ENCODE assay signal across 9 cellular contexts in genomic region chr4:7066493-7066892, GRCh38. TPM values are rescaled to one million over a fixed set of nuclear protein-coding genes. Genes with fewer than 3 reads are reported as not detected.
DNase-seq lines count a peak whose midpoint lies in the region; ATAC-seq and TF ChIP-seq lines count a peak whose summit lies in the region.
"Had no signal": no experiment of that assay in that cellular context is flagged by ENCODE, and none has a peak within 500 bp of the region (broad histone marks: within the 10 kb centered on the region; RNA-seq: fewer than 3 reads in every experiment).

No MANE protein-coding gene starts in this region.

- H3K4me1 ChIP-seq in DOHH2 (ENCODE audit: control insufficient read depth, low read length) (peaks cover 29% of the 10 kb centered on the region), OCI-LY3 (ENCODE audit: low read length) (peaks cover 17% of the 10 kb centered on the region), parathyroid adenoma (no peaks in the 10 kb centered on the region)

- peaks cover 5% of the 10 kb centered on the region for H3K27me3 Mint-ChIP-seq in endothelial cell (ENCODE audit: unreplicated experiment)

- H3K4me3 ChIP-seq in DOHH2 (ENCODE audit: low read length) (peak overlapping the region; percentile 84), OCI-LY3 (ENCODE audit: low read length) (peak overlapping the region; percentile 93), parathyroid adenoma (ENCODE audit: low read depth, low read length) (peak overlapping the region; percentile 86)

- no peaks in the 10 kb centered on the region for H3K9me3 ChIP-seq in DOHH2 (ENCODE audit: control insufficient read depth, insufficient read depth, low read length)
- no peaks in the 10 kb centered on the region for H3K9me3 ChIP-seq in OCI-LY3 (ENCODE audit: insufficient read depth, low read length)
- no peaks in the 10 kb centered on the region for H3K9me3 ChIP-seq in parathyroid adenoma (ENCODE audit: control insufficient read depth, low read length)

- no peak for TF ChIP-seq CTCF in DOHH2 (IDR thresholded peaks at IDR 0.05; ENCODE audit: low read depth, low read length, poor library complexity, severe bottlenecking)
- no peak for TF ChIP-seq CTCF in OCI-LY3 (IDR thresholded peaks at IDR 0.05; ENCODE audit: low read depth, low read length)
- TF ChIP-seq CTCF in endothelial cell (IDR thresholded peaks at IDR 0.05; ENCODE audit: unreplicated experiment), result no peak
- no peak for TF ChIP-seq CTCF in parathyroid adenoma (IDR thresholded peaks at IDR 0.05)

- H3K4me1 Mint-ChIP-seq in endothelial cell (ENCODE audit: unreplicated experiment), result peaks cover 16% of the 10 kb centered on the region

- H2AFZ ChIP-seq in OCI-LY3 (ENCODE audit: low read depth, low read length) (no peak overlapping the region), parathyroid adenoma (no peak overlapping the region)

- H3F3A ChIP-seq in DOHH2 (ENCODE audit: control insufficient read depth, insufficient read depth), result no peaks in the 10 kb centered on the region

- ATAC-seq in HG03095 (IDR thresholded peaks at IDR 0.05; ENCODE audit: unreplicated experiment), result no peak
- no peak for ATAC-seq in HG03039 (IDR thresholded peaks at IDR 0.05; ENCODE audit: unreplicated experiment)

- no peaks in the 10 kb centered on the region for H3K9me3 Mint-ChIP-seq in endothelial cell (ENCODE audit: unreplicated experiment)

- peaks cover 57% of the 10 kb centered on the region for H3K36me3 ChIP-seq in DOHH2 (ENCODE audit: control insufficient read depth, low read length)
- H3K36me3 ChIP-seq in OCI-LY3 (replicated peaks; ENCODE audit: low read depth, low read length), result peaks cover 41% of the 10 kb centered on the region
- no peaks in the 10 kb centered on the region for H3K36me3 ChIP-seq in parathyroid adenoma (ENCODE audit: control insufficient read depth, insufficient read depth, low read length)

- H3K27me3 ChIP-seq in DOHH2 (ENCODE audit: control insufficient read depth, low read length), result no peaks in the 10 kb centered on the region
- peaks cover 2% of the 10 kb centered on the region; the same call in 1 of the 2 replicates for H3K27me3 ChIP-seq in OCI-LY3 (ENCODE audit: low read depth, low read length)
- H3K27me3 ChIP-seq in parathyroid adenoma (ENCODE audit: control insufficient read depth, insufficient read depth, low read length), result no peaks in the 10 kb centered on the region

- H3K27ac ChIP-seq in DOHH2 (ENCODE audit: low read depth, low read length) (no peak overlapping the region), OCI-LY3 (ENCODE audit: low read length) (no peak overlapping the region), parathyroid adenoma (no peak overlapping the region)

- H3K36me3 Mint-ChIP-seq in endothelial cell (ENCODE audit: low read depth, unreplicated experiment), result peaks cover 16% of the 10 kb centered on the region

- no peak overlapping the region for H3K27ac Mint-ChIP-seq in endothelial cell (ENCODE audit: unreplicated experiment)

- peak overlapping the region; percentile 94 for H3K4me3 Mint-ChIP-seq in endothelial cell (ENCODE audit: unreplicated experiment)

- H4K20me1 ChIP-seq in DOHH2 (ENCODE audit: control insufficient read depth, insufficient read depth, low read depth, low read length) (peaks cover 28% of the 10 kb centered on the region), OCI-LY3 (ENCODE audit: insufficient read depth, low read length) (peaks cover 33% of the 10 kb centered on the region)

- H3K79me2 ChIP-seq in DOHH2 (ENCODE audit: control insufficient read depth, low read length) (peaks cover 64% of the 10 kb centered on the region), OCI-LY3 (ENCODE audit: low read length) (peaks cover 50% of the 10 kb centered on the region), parathyroid adenoma (peaks cover 12% of the 10 kb centered on the region)

- no peaks in the 10 kb centered on the region for H3K9me2 ChIP-seq in DOHH2 (replicated peaks; ENCODE audit: control insufficient read depth, low read length)

- H3K9ac ChIP-seq in OCI-LY3 (ENCODE audit: low read length) (peak overlapping the region; percentile 89), parathyroid adenoma (no peak overlapping the region)

- DNase-seq in endothelial cell (ENCODE audit: low spot score) (no peak), AG20443 (ENCODE audit: low spot score) (no peak), HT-29 (ENCODE audit: low spot score) (no peak)
- DNase-seq: effector CD4-positive, alpha-beta T cell had no signal

- H3K4me2 ChIP-seq in DOHH2 (ENCODE audit: low read length) (peak overlapping the region; percentile 81), OCI-LY3 (ENCODE audit: low read length) (peak overlapping the region; percentile 93), parathyroid adenoma (ENCODE audit: low read length) (peak overlapping the region; percentile 74)

RNA-seq across cellular contexts. Expression of gene GRPEL1, which starts 1.4 kb away (rescaled TPM):
- total RNA-seq in endothelial cell (ENCODE audit: unreplicated experiment), result 20.3 TPM
- 52.9 and 61.9 TPM in 2 replicates for total RNA-seq in HT-29 (2014; rRNA removed; shearing (Covaris generic))

RNA-seq across cellular contexts. Expression of gene TADA2B, which starts 23.3 kb away (rescaled TPM):
- total RNA-seq in endothelial cell (ENCODE audit: unreplicated experiment), result 20.2 TPM
- total RNA-seq in HT-29 (2014; rRNA removed; shearing (Covaris generic)), result 13.1 and 14.2 TPM in 2 replicates
